Comparison of ENCODE assay signal across 8 cellular contexts in genomic region chr11:35615911-35616900, GRCh38. TPM values are rescaled to one million over a fixed set of nuclear protein-coding genes. Genes with fewer than 3 reads are reported as not detected.
A peak's percentile ranks its signal among the peaks of the same experiment; 100 is the strongest.
DNase-seq lines count a peak whose midpoint lies in the region; ATAC-seq, FAIRE-seq and TF ChIP-seq lines count a peak whose summit lies in the region.

No MANE protein-coding gene starts in this region.

- H3K9me3 ChIP-seq in HCT116 (ENCODE audit: control insufficient read depth in 1 of 2, insufficient read depth in 1 of 2, low read depth in 1 of 2, low read length in 2 of 2) (no peaks in the 10 kb centered on the region), K562 (replicated peaks; ENCODE audit: control insufficient read depth, insufficient read depth, low read depth, low read length) (no peaks in the 10 kb centered on the region)

- no peak for ATAC-seq in HCT116
- ATAC-seq in K562, result peak; percentile 61; the same call in 2 of the 3 replicates
- no peak for ATAC-seq in HG02840 (IDR thresholded peaks at IDR 0.05; ENCODE audit: low FRiP score, unreplicated experiment)

- no peaks in the 10 kb centered on the region for H3K9me1 ChIP-seq in K562 (ENCODE audit: control insufficient read depth, insufficient read depth, low read length)

- no peaks in the 10 kb centered on the region for H3K9me2 ChIP-seq in HCT116 (ENCODE audit: insufficient read depth)

- no peaks in the 10 kb centered on the region for H4K20me1 ChIP-seq in HCT116 (ENCODE audit: insufficient read depth)
- H4K20me1 ChIP-seq in K562 (replicated peaks; ENCODE audit: control insufficient read depth, insufficient read depth, low read length), result peaks cover 13% of the 10 kb centered on the region

- DNase-seq in D341Med (ENCODE audit: low spot score) (peak; percentile 45), HCT116 (ENCODE audit: low read depth, low spot score) (no peak), NCI-H748 (lab: John Stamatoyannopoulos, UW; ENCODE audit: unreplicated experiment) (peak; percentile 68), K562 (ENCODE audit: extremely low read depth in 1 of 4, low spot score in 3 of 4) (peak; percentile 53 to 62 (median 59)), kidney tubule cell (ENCODE audit: low spot score) (peak; percentile 73), urothelium cell line (ENCODE audit: low spot score) (peak; percentile 30)
- no peak for DNase-seq in activated T-cell treated with anti-CD3 and anti-CD28 coated beads, Interleukin-2, amount 50 U/mL, for 1 hour

- H3K4me2 ChIP-seq in HCT116 (ENCODE audit: low read length) (no peak overlapping the region; the same call in 1 of the 2 replicates), K562 (ENCODE audit: insufficient read depth, low read length) (no peak overlapping the region)

- no peak overlapping the region for H3K9ac ChIP-seq in HCT116 (ENCODE audit: low read length)
- no peak overlapping the region for H3K9ac ChIP-seq in K562 (ENCODE audit: insufficient read depth in 1 of 2, low read depth in 2 of 2, low read length in 2 of 2)

- TF ChIP-seq CTCF in HCT116 (IDR thresholded peaks at IDR 0.05 in 2 of 3, conservative IDR thresholded peaks at IDR 0.05 in 1 of 3; ENCODE audit: borderline replicate concordance in 1 of 3, insufficient read depth in 1 of 3, low read depth in 2 of 3, low read length in 2 of 3), result peak; percentile 57 to 85 (median 83)
- TF ChIP-seq CTCF in K562 (IDR thresholded peaks at IDR 0.05 in 2 of 3, conservative IDR thresholded peaks at IDR 0.05 in 1 of 3; ENCODE audit: insufficient read depth in 2 of 3, low read depth in 1 of 3, low read length in 3 of 3), result peak; percentile 51 to 80 (median 65); a peak in 5 of 6 replicates

- H3K4me3 ChIP-seq in HCT116 (replicated peaks in 1 of 2; ENCODE audit: low read depth in 1 of 2, low read length in 2 of 2) (no peak overlapping the region), K562 (no peak overlapping the region)

- H3K79me2 ChIP-seq in HCT116 (ENCODE audit: insufficient read depth, low read length), result peaks cover 10% of the 10 kb centered on the region; the same call in 1 of the 2 replicates
- no peaks in the 10 kb centered on the region for H3K79me2 ChIP-seq in K562 (ENCODE audit: control insufficient read depth, insufficient read depth, low read length)

- RAD21 ChIA-PET in HCT116 (lab: Charles Lee; ENCODE audit: low non-redundant PET in 1 of 2, low total read pairs in 2 of 2, uncharacterized antibody in 2 of 2, unreplicated experiment in 2 of 2), result interaction anchor here in 1 of 2 experiments (0.8 to 1.1 kb wide), 3 partner anchors 206 to 650 kb away, joined by 3 to 4 read pairs (median 3); no protein-coding TSS in a partner anchor

- BruUV-seq in HCT116 (replicated peaks; lab: Mats Ljungman, UMichigan) (no TSS peak), K562 (replicated peaks; lab: Mats Ljungman, UMichigan) (no TSS peak)

- TF ChIP-seq POLR2A in HCT116 (IDR thresholded peaks at IDR 0.05; ENCODE audit: borderline replicate concordance, extremely low read depth, insufficient read depth, insufficient read length) (no peak), K562 (conservative IDR thresholded peaks at IDR 0.05) (no peak)

- intact Hi-C loops in HCT116 (cut with micrococcal nuclease) (loop anchor here (1.0 to 10.0 kb wide), 8 partner anchors 129 to 869 kb away; partner anchors contain the start of gene LDLRAD3), K562 (cut with micrococcal nuclease) (loop anchor here (1.0 to 5.0 kb wide), 8 partner anchors 206 to 650 kb away; no protein-coding TSS in a partner anchor)

- H3K4me1 ChIP-seq in HCT116 (ENCODE audit: control insufficient read depth in 1 of 2, insufficient read depth in 2 of 2, low read length in 2 of 2) (peaks cover 4 to 45% of the 10 kb centered on the region in 2 experiments; a peak in 2 of 4 replicates), K562 (replicated peaks in 1 of 2; ENCODE audit: control insufficient read depth in 2 of 2, insufficient read depth in 2 of 2, low read length in 2 of 2) (peaks cover 0 to 24% of the 10 kb centered on the region in 2 experiments; a peak in 4 of 5 replicates)

- peaks cover 15% of the 10 kb centered on the region; the same call in 1 of the 2 replicates for H3K27me3 ChIP-seq in HCT116 (ENCODE audit: insufficient read depth, low read length)
- peaks cover 24 to 35% of the 10 kb centered on the region in 2 experiments for H3K27me3 ChIP-seq in K562 (ENCODE audit: control insufficient read depth in 2 of 2, insufficient read depth in 2 of 2, low read length in 2 of 2)

- whole genome bisulfite sequencing in K562 (ENCODE audit: insufficient coverage, low coverage, missing lambda C conversion rate), result 15% methylated on average over 8 of the region's 8 CpGs

- peak; percentile 90 for TF ChIP-seq RAD21 in HCT116 (IDR thresholded peaks at IDR 0.05; ENCODE audit: low read depth)
- peak; percentile 89 to 90 for TF ChIP-seq RAD21 in K562 (CRISPR knock-in tag; conservative IDR thresholded peaks at IDR 0.05 in 1 of 2, IDR thresholded peaks at IDR 0.05 in 1 of 2)

- CTCF ChIA-PET in HCT116 (lab: Charles Lee), result interaction anchor here (0.8 to 2.2 kb wide), 7 partner anchors 11 to 649 kb away, joined by 3 to 11 read pairs (median 4); no protein-coding TSS in a partner anchor
- CTCF ChIA-PET in K562 (lab: Yijun Ruan, JAX; ENCODE audit: low intra/inter-chr PET ratio), result interaction anchor here (0.6 to 3.2 kb wide), 6 partner anchors 31 to 650 kb away, joined by 3 to 23 read pairs (median 8); no protein-coding TSS in a partner anchor

- no peak for TF ChIP-seq EP300 in K562 (IDR thresholded peaks at IDR 0.05; ENCODE audit: low read length)

- H3K36me3 ChIP-seq in HCT116 (ENCODE audit: control insufficient read depth in 1 of 2, insufficient read depth in 2 of 2, low read length in 2 of 2), result no peaks in the 10 kb centered on the region
- no peaks in the 10 kb centered on the region for H3K36me3 ChIP-seq in K562 (ENCODE audit: control insufficient read depth, insufficient read depth, low read length)

- H3K27ac ChIP-seq in HCT116 (ENCODE audit: low read depth, low read length), result no peak overlapping the region
- no peak overlapping the region for H3K27ac ChIP-seq in K562 (ENCODE audit: extremely low read depth, low read depth, low read length)

- POLR2A ChIA-PET in HCT116 (lab: Charles Lee), result no interaction called here
- POLR2A ChIA-PET in K562 (lab: Yijun Ruan, JAX), result no interaction called here

- FAIRE-seq in K562 (lab: Jason Lieb, UNC) (peak; percentile 76), urothelium cell line (lab: Jason Lieb, UNC) (no peak)

- in situ Hi-C loops in K562 (cut with MboI), result no loop called here

- H2AFZ ChIP-seq in HCT116 (ENCODE audit: low read depth, low read length, poor library complexity, severe bottlenecking) (peak overlapping the region; percentile 52), K562 (ENCODE audit: low read depth, low read length) (no peak overlapping the region)

TF ChIP-seq in HCT116, 20 proteins besides CTCF, POLR2A, EP300 and RAD21 (continues in another document):
- no peak for TF ChIP-seq EZH2 (IDR thresholded peaks at IDR 0.05)
- no peak for TF ChIP-seq EZH2phosphoT487 (IDR thresholded peaks at IDR 0.05; ENCODE audit: borderline replicate concordance)
- no peak for TF ChIP-seq ELF1 (IDR thresholded peaks at IDR 0.05; ENCODE audit: borderline replicate concordance, low read depth)
- TF ChIP-seq ZFX (IDR thresholded peaks at IDR 0.05), result no peak

TF ChIP-seq in K562, 482 proteins besides CTCF, POLR2A, EP300 and RAD21 (continues in another document):
- TF ChIP-seq CREM (IDR thresholded peaks at IDR 0.05; ENCODE audit: low read depth) (no peak), NR1H2 (CRISPR knock-in tag; IDR thresholded peaks at IDR 0.05) (no peak), NFE2 (IDR thresholded peaks at IDR 0.05; ENCODE audit: low read depth) (no peak), SMAD3 (CRISPR knock-in tag; conservative IDR thresholded peaks at IDR 0.05) (no peak)

RNA-seq across cellular contexts. Expression of gene FJX1, which starts 2.1 kb away (rescaled TPM):
- total RNA-seq in HCT116 (2021; ENCODE audit: unreplicated experiment), result 13.7 TPM
- 5.5 and 6.1 TPM in 2 replicates for polyA plus RNA-seq in HCT116 (2012)
- 0.53 and 1.1 TPM in 2 replicates for total RNA-seq in K562 (2011; cell fraction: chromatin; rRNA removed; ENCODE audit: low replicate concordance)
- 1.4 and 2.8 TPM in 2 replicates for total RNA-seq in K562 (2011; cell fraction: nucleolus; rRNA removed)
- total RNA-seq in K562 (2011; cell fraction: nucleoplasm; rRNA removed), result 0.61 and 1.0 TPM in 2 replicates
- 2.0 and 2.9 TPM in 2 replicates for total RNA-seq in K562 (2014; rRNA removed)
- 1.2 TPM in 2 replicates for total RNA-seq in K562 (2014; rRNA removed; fragmentation: Illumina TruSeq; extraction: Trizol)
- total RNA-seq in K562 (2015; rRNA removed; fragmentation: Illumina TruSeq; extraction: Trizol), result 0.72 and 1.1 TPM in 2 replicates
- 2.7 and 3.7 TPM in 2 replicates for total RNA-seq in K562 (2021)
- 0.22 and 0.95 TPM in 2 replicates for polyA plus RNA-seq in K562 (2011; rRNA removed)
- 0.19 and 2.6 TPM in 2 replicates for polyA plus RNA-seq in K562 (2011; cell fraction: cytosol; rRNA removed)
- polyA plus RNA-seq in K562 (2011; cell fraction: nucleus; rRNA removed), result 0.39 and 2.5 TPM in 2 replicates
- 0.58 and 2.0 TPM in 2 replicates for polyA plus RNA-seq in K562 (2012)
- polyA plus RNA-seq in K562 (2014; fragmentation: Illumina TruSeq; extraction: Trizol), result 0.64 and 0.66 TPM in 2 replicates
- under 1 TPM; 0.10 to 0.38 TPM for polyA plus RNA-seq in K562 (2014; fragmentation: Nextera tagmentation; extraction: Ambion mirVana)
- 0.58 and 0.84 TPM in 2 replicates for polyA plus RNA-seq in K562 (2014; rRNA removed)
- polyA minus RNA-seq in K562 (2011; rRNA and poly(A)+ RNA removed), result 0.09 and 0.32 TPM in 2 replicates
- 0.82 and 1.4 TPM in 2 replicates for polyA minus RNA-seq in K562 (2011; cell fraction: cytosol; rRNA and poly(A)+ RNA removed)
- polyA minus RNA-seq in K562 (2011; cell fraction: nucleus; rRNA and poly(A)+ RNA removed), result 0.67 and 1.8 TPM in 2 replicates

RNA-seq across cellular contexts. Expression of gene TRIM44, which starts 46.4 kb away (rescaled TPM):
- 33.4 TPM for total RNA-seq in HCT116 (2021; ENCODE audit: unreplicated experiment)
- 27.1 and 29.4 TPM in 2 replicates for polyA plus RNA-seq in HCT116 (2012)
- 15.0 and 29.3 TPM in 2 replicates for total RNA-seq in K562 (2011; cell fraction: chromatin; rRNA removed; ENCODE audit: low replicate concordance)
- total RNA-seq in K562 (2011; cell fraction: nucleolus; rRNA removed), result 4.5 and 8.6 TPM in 2 replicates
- total RNA-seq in K562 (2011; cell fraction: nucleoplasm; rRNA removed), result 12.8 and 26.0 TPM in 2 replicates
- 20.7 and 37.0 TPM in 2 replicates for total RNA-seq in K562 (2014; rRNA removed)
- 38.0 and 40.3 TPM in 2 replicates for total RNA-seq in K562 (2014; rRNA removed; fragmentation: Illumina TruSeq; extraction: Trizol)
- total RNA-seq in K562 (2015; rRNA removed; fragmentation: Illumina TruSeq; extraction: Trizol), result 30.3 and 31.9 TPM in 2 replicates
- 52.3 and 62.5 TPM in 2 replicates for total RNA-seq in K562 (2021)
- polyA plus RNA-seq in K562 (2011; rRNA removed), result 101 and 105 TPM in 2 replicates
- polyA plus RNA-seq in K562 (2011; cell fraction: cytosol; rRNA removed), result 33.2 and 61.8 TPM in 2 replicates
- 96.2 and 126 TPM in 2 replicates for polyA plus RNA-seq in K562 (2011; cell fraction: nucleus; rRNA removed)
- polyA plus RNA-seq in K562 (2012), result 36.5 and 64.3 TPM in 2 replicates
- polyA plus RNA-seq in K562 (2014; fragmentation: Illumina TruSeq; extraction: Trizol), result 79.0 and 89.1 TPM in 2 replicates
- polyA plus RNA-seq in K562 (2014; fragmentation: Nextera tagmentation; extraction: Ambion mirVana), result 10 to 100 TPM in 1 of 2 experiments, 1 to 10 TPM in 1; 8.3 to 12.1 TPM
- 20.9 and 37.2 TPM in 2 replicates for polyA plus RNA-seq in K562 (2014; rRNA removed)
- polyA minus RNA-seq in K562 (2011; rRNA and poly(A)+ RNA removed), result 136 and 153 TPM in 2 replicates
- 42.9 and 45.3 TPM in 2 replicates for polyA minus RNA-seq in K562 (2011; cell fraction: cytosol; rRNA and poly(A)+ RNA removed)
- 9.0 and 16.4 TPM in 2 replicates for polyA minus RNA-seq in K562 (2011; cell fraction: nucleus; rRNA and poly(A)+ RNA removed)

Comparison
In these comparisons a context has a peak if more than half of its experiments do, and no peak if none do; other contexts are left out.
1. DNase-seq: peak in D341Med (single experiment), NCI-H748 (single experiment), K562 (4 of 4), kidney tubule cell (single experiment) and urothelium cell line (single experiment); none in HCT116 (single experiment) and activated T-cell treated with anti-CD3 and anti-CD28 coated beads, Interleukin-2, amount 50 U/mL, for 1 hour (single experiment).